10 cellular contexts compared by ENCODE assay signal in genomic region chr17:58525239-58525638, GRCh38. TPM values are rescaled to one million over a fixed set of nuclear protein-coding genes. Genes with fewer than 3 reads are reported as not detected.
DNase-seq lines count a peak whose midpoint lies in the region; ATAC-seq and TF ChIP-seq lines count a peak whose summit lies in the region.
"Had no signal": no experiment of that assay in that cellular context is flagged by ENCODE, and none has a peak within 500 bp of the region (broad histone marks: within the 10 kb centered on the region; RNA-seq: fewer than 3 reads in every experiment).

No MANE protein-coding gene starts in this region.

- TF ChIP-seq CTCF in left ventricle myocardium inferior (IDR thresholded peaks at IDR 0.05; ENCODE audit: borderline replicate concordance) (no peak), retinal pigment epithelial cell (conservative IDR thresholded peaks at IDR 0.05; ENCODE audit: low read depth, low read length) (no peak)

- ATAC-seq in HG03342 (IDR thresholded peaks at IDR 0.05; ENCODE audit: unreplicated experiment): no peak
- ATAC-seq: activated T-cell treated with anti-CD3 and anti-CD28 coated beads, Interleukin-2, amount 50 U/mL, for 4 hours had no signal

- H3K4me3 ChIP-seq in left ventricle myocardium inferior (peak overlapping the region; percentile 12), retinal pigment epithelial cell (ENCODE audit: low read length) (no peak overlapping the region)

- H3K4me1 ChIP-seq in left ventricle myocardium inferior: peaks cover 68% of the 10 kb centered on the region
- H3K4me1 ChIP-seq: Caco-2 had no signal

- H3K27ac ChIP-seq in left ventricle myocardium inferior (replicated peaks): peak overlapping the region; percentile 80

- intact Hi-C loops in left ventricle myocardium inferior (cut with micrococcal nuclease): no loop called here

- peaks cover 21% of the 10 kb centered on the region for H3K36me3 ChIP-seq in left ventricle myocardium inferior

- DNase-seq in EH (ENCODE audit: low read depth): peak; percentile 96
- DNase-seq in astrocyte of the hippocampus (ENCODE audit: low read depth, low spot score): peak; percentile 91
- peak; percentile 63 for DNase-seq in left ventricle myocardium inferior
- DNase-seq in retinal pigment epithelial cell (ENCODE audit: low read depth): peak; percentile 43
- no peak for DNase-seq in NCI-H2171 treated with DMSO at 0.1 percent for 48 hours (lab: John Stamatoyannopoulos, UW)
- DNase-seq in Kasumi-1 (lab: John Stamatoyannopoulos, UW): no peak
- no peak for DNase-seq in activated CD4-positive, alpha-beta T cell treated with anti-CD3 and anti-CD28 coated beads for 1 hour
- DNase-seq: activated T-cell treated with anti-CD3 and anti-CD28 coated beads, Interleukin-2, amount 50 U/mL, for 4 hours; Caco-2 had no signal

- H3K27me3 ChIP-seq in left ventricle myocardium inferior (ENCODE audit: low read depth): no peaks in the 10 kb centered on the region

- no peaks in the 10 kb centered on the region for H3K9me3 ChIP-seq in left ventricle myocardium inferior (replicated peaks)
- H3K9me3 ChIP-seq: Caco-2 had no signal

RNA-seq across cellular contexts. Expression of gene MTMR4, which starts 10.8 kb away (rescaled TPM):
- 24.0 TPM for total RNA-seq in left ventricle myocardium inferior

RNA-seq across cellular contexts. Expression of gene HSF5, which starts 37.0 kb away (rescaled TPM):
- not detected for total RNA-seq in left ventricle myocardium inferior

Comparison
In these comparisons a context has a peak if more than half of its experiments do, and no peak if none do; other contexts are left out.
1. DNase-seq: peak in EH (single experiment), astrocyte of the hippocampus (single experiment), left ventricle myocardium inferior (single experiment) and retinal pigment epithelial cell (single experiment); none in NCI-H2171 treated with DMSO at 0.1 percent for 48 hours (single experiment), Kasumi-1 (0 of 2) and activated CD4-positive, alpha-beta T cell treated with anti-CD3 and anti-CD28 coated beads for 1 hour (single experiment).